ENCODE assay signal across 21 cellular contexts in genomic region chr10:35425596-35425995, GRCh38.
DNase-seq lines count a peak whose midpoint lies in the region; ATAC-seq, FAIRE-seq and TF ChIP-seq lines count a peak whose summit lies in the region.
"Had no signal": no experiment of that assay in that cellular context is flagged by ENCODE, and none has a peak within 500 bp of the region (broad histone marks: within the 10 kb centered on the region; RNA-seq: fewer than 3 reads in every experiment).

No MANE protein-coding gene starts in this region.

- ATAC-seq in right cardiac atrium (no peak), right lobe of liver (peak; percentile 45 to 65 (median 52)), GM18505 (IDR thresholded peaks at IDR 0.05; ENCODE audit: unreplicated experiment) (no peak)
- ATAC-seq: HCT116 had no signal

- H3K4me3 ChIP-seq in cardiac muscle cell (no peak overlapping the region), right cardiac atrium (ENCODE audit: low read length) (no peak overlapping the region), right lobe of liver (no peak overlapping the region), vagina (no peak overlapping the region), esophagus muscularis mucosa (no peak overlapping the region)
- H3K4me3 ChIP-seq: lower lobe of right lung, Peyer's patch, upper lobe of right lung had no signal

- no peaks in the 10 kb centered on the region for H3K9me3 ChIP-seq in cardiac muscle cell (ENCODE audit: low read depth)
- H3K9me3 ChIP-seq in right cardiac atrium (ENCODE audit: control insufficient read depth, low read length): no peaks in the 10 kb centered on the region
- H3K9me3 ChIP-seq in right lobe of liver: no peaks in the 10 kb centered on the region
- H3K9me3 ChIP-seq in vagina: no peaks in the 10 kb centered on the region
- no peaks in the 10 kb centered on the region for H3K9me3 ChIP-seq in esophagus muscularis mucosa
- H3K9me3 ChIP-seq: lower lobe of right lung, Peyer's patch, SK-N-SH, upper lobe of right lung had no signal

- H3K4me1 ChIP-seq in cardiac muscle cell (ENCODE audit: low read depth) (peaks cover 39% of the 10 kb centered on the region), right cardiac atrium (ENCODE audit: control insufficient read depth, insufficient read depth, low read length) (peaks cover 24% of the 10 kb centered on the region), right lobe of liver (peaks cover 3 to 64% (median 21%) of the 10 kb centered on the region in 4 donors), vagina (peaks cover 58% of the 10 kb centered on the region), esophagus muscularis mucosa (peaks cover 52 to 64% (median 55%) of the 10 kb centered on the region in 4 donors)

- peak; percentile 4 for TF ChIP-seq CTCF in cardiac muscle cell (IDR thresholded peaks at IDR 0.05; ENCODE audit: low read depth, low read length)
- no peak for TF ChIP-seq CTCF in right lobe of liver (IDR thresholded peaks at IDR 0.05)
- TF ChIP-seq CTCF in vagina (IDR thresholded peaks at IDR 0.05): no peak
- TF ChIP-seq CTCF in esophagus muscularis mucosa (IDR thresholded peaks at IDR 0.05): no peak

- no peak for TF ChIP-seq EP300 in esophagus muscularis mucosa (IDR thresholded peaks at IDR 0.05)

- H3K36me3 ChIP-seq in cardiac muscle cell: no peaks in the 10 kb centered on the region
- no peaks in the 10 kb centered on the region for H3K36me3 ChIP-seq in right lobe of liver
- H3K36me3 ChIP-seq in vagina: no peaks in the 10 kb centered on the region
- H3K36me3 ChIP-seq in esophagus muscularis mucosa: no peaks in the 10 kb centered on the region
- H3K36me3 ChIP-seq: lower lobe of right lung, Peyer's patch, upper lobe of right lung had no signal

- H3K27ac ChIP-seq in cardiac muscle cell (no peak overlapping the region), right cardiac atrium (ENCODE audit: low read length) (no peak overlapping the region), cingulate gyrus (ENCODE audit: low read depth, low read length) (peak overlapping the region; percentile 35), right lobe of liver (peak overlapping the region; percentile 51 to 75 (median 72)), vagina (peak overlapping the region; percentile 89), esophagus muscularis mucosa (replicated peaks in 1 of 4) (no peak overlapping the region)
- H3K27ac ChIP-seq: lower lobe of right lung, upper lobe of right lung had no signal

- WGBS in right cardiac atrium: 81% methylated on average over 1 of the region's 1 CpG
- WGBS in right lobe of liver (ENCODE audit: insufficient coverage, low coverage, low lambda C conversion rate, missing lambda C conversion rate): 38% methylated on average over 1 of the region's 1 CpG
- WGBS in esophagus muscularis mucosa: 66% methylated on average over 1 of the region's 1 CpG

- no peak for FAIRE-seq in frontal cortex (lab: Jason Lieb, UNC)
- FAIRE-seq: bronchial epithelial cell had no signal

- peak in 1 of 2 donors; percentile 27 for DNase-seq in cardiac muscle cell (ENCODE audit: low read depth in 1 of 2, low spot score in 1 of 2)
- DNase-seq in right cardiac atrium: no peak
- no peak for DNase-seq in right lobe of liver
- DNase-seq in vagina (ENCODE audit: extremely low spot score in 2 of 2): no peak
- DNase-seq in frontal cortex (ENCODE audit: low spot score in 2 of 2): no peak
- no peak for DNase-seq in esophagus muscularis mucosa (ENCODE audit: extremely low spot score)
- DNase-seq: 8988T; activated naive CD4-positive, alpha-beta T cell treated with anti-CD3 and anti-CD28 coated beads, Interleukin-2, amount 50 U/mL, for 16 hours; activated T-cell treated with anti-CD3 and anti-CD28 coated beads for 4 hours; lower lobe of right lung; NCI-H1105 treated with DMSO at 0.1 percent for 48 hours; NCI-H526 treated with DMSO at 0.1 percent for 48 hours; Peyer's patch; SK-N-SH; stimulated activated CD4-positive, alpha-beta T cell treated with anti-CD3 and anti-CD28 coated beads, Interleukin-15, amount 100 ng/mL, for 24 hours; stimulated activated naive CD4-positive, alpha-beta T cell treated with Interleukin-2 at 50 U/mL for 16 hours; upper lobe of right lung had no signal

- intact Hi-C loops in right cardiac atrium (cut with DNase I): no loop called here
- intact Hi-C loops in right lobe of liver (cut with DNase I): no loop called here
- intact Hi-C loops in vagina (cut with DNase I): no loop called here
- intact Hi-C loops in esophagus muscularis mucosa (cut with DNase I): no loop called here

- TF ChIP-seq POLR2A in right lobe of liver (IDR thresholded peaks at IDR 0.05) (no peak), vagina (IDR thresholded peaks at IDR 0.05) (no peak), esophagus muscularis mucosa (IDR thresholded peaks at IDR 0.05; ENCODE audit: low read depth) (no peak), GM18505 (IDR thresholded peaks at IDR 0.05; ENCODE audit: borderline replicate concordance, extremely low read depth, insufficient read depth, insufficient read length) (no peak)

- H3K27me3 ChIP-seq in cardiac muscle cell (no peaks in the 10 kb centered on the region), right cardiac atrium (ENCODE audit: control insufficient read depth, insufficient read depth) (no peaks in the 10 kb centered on the region), right lobe of liver (no peaks in the 10 kb centered on the region), vagina (no peaks in the 10 kb centered on the region), esophagus muscularis mucosa (no peaks in the 10 kb centered on the region)
- H3K27me3 ChIP-seq: Peyer's patch, upper lobe of right lung had no signal

Comparison
In these comparisons a context has a peak if more than half of its experiments do, and no peak if none do; other contexts are left out.
1. H3K27ac ChIP-seq: peak in cingulate gyrus (single experiment), right lobe of liver (3 of 3) and vagina (single experiment); none in cardiac muscle cell (single experiment), right cardiac atrium (single experiment) and esophagus muscularis mucosa (0 of 4).
2. ATAC-seq: peak in right lobe of liver (4 of 4); none in right cardiac atrium (0 of 2) and GM18505 (single experiment).